17 cellular contexts compared by ENCODE assay signal in the genomic region with DNA sequence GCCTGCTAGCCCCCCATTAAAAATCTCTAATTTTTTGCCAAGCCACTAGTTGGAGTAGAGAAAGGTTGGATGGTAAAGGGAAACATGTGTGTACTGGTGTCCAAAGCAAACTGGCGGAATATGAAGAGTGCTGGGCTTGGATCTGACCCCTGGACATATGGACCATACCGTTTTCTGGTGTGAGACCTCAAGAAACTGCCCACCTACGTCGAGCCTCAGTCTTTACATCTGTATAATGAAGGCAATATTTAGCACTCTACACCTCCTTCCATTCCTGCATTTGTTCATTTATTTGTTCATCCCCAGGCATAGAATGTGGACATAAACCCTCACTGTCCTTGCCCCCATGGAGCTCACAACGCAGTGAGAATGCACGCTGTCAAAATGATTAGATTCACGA.
"Had no signal": no experiment of that assay in that cellular context is flagged by ENCODE, and none has a peak within 500 bp of the region (broad histone marks: within the 10 kb centered on the region; RNA-seq: fewer than 3 reads in every experiment).

No MANE protein-coding gene starts in this region.

- H3K36me3 ChIP-seq: pancreas, uterus had no signal

- H3K4me3 ChIP-seq: esophagus muscularis mucosa, heart right ventricle, pancreas, tibial nerve, uterus had no signal

- ATAC-seq: heart right ventricle; left cardiac atrium; naive thymus-derived CD8-positive, alpha-beta T cell; pancreas; sciatic nerve; stimulated activated memory B cell treated with anti-CD40 and anti-IgM and Interleukin-4, amounts not matched to agents 10 μg/mL and 1 μg/mL and 100 μg/mL, for 72 hours had no signal

- DNase-seq: activated CD4-positive, alpha-beta memory T cell treated with anti-CD3 and anti-CD28 coated beads, Interleukin-2, amount 10 ng/mL, durations not matched to agents 7 days and 5 days; activated CD4-positive, alpha-beta T cell treated with anti-CD3 and anti-CD28 coated beads for 48 hours; activated CD4-positive, CD25-positive, alpha-beta regulatory T cell; activated naive CD4-positive, alpha-beta T cell treated with anti-CD3 and anti-CD28 coated beads for 36 hours; activated T-cell treated with anti-CD3 and anti-CD28 coated beads, Interleukin-2, amount 50 U/mL, for 24 hours; effector CD8-positive, alpha-beta T cell; heart right ventricle; immature natural killer cell; left cardiac atrium; naive thymus-derived CD8-positive, alpha-beta T cell; pancreas; stimulated activated CD4-positive, alpha-beta T cell treated with anti-CD3 and anti-CD28 coated beads, Interleukin-4, amount 100 ng/mL, for 4 hours; uterus had no signal

- H3K9me3 ChIP-seq: esophagus muscularis mucosa, heart right ventricle, pancreas, tibial nerve, uterus had no signal

- H3K27me3 ChIP-seq: esophagus muscularis mucosa, heart right ventricle, pancreas, tibial nerve, uterus had no signal

- H3K4me1 ChIP-seq: esophagus muscularis mucosa, pancreas, uterus had no signal

- H3K27ac ChIP-seq: esophagus muscularis mucosa, heart right ventricle, pancreas, tibial nerve, uterus had no signal
